1 cellular context compared by ENCODE assay signal in genomic region chr6:43953794-43954310, GRCh38.
TF ChIP-seq lines count a peak whose summit lies in the region.

No MANE protein-coding gene starts in this region.

TF ChIP-seq in HepG2, 621 proteins besides CTCF, POLR2A, EP300 and RAD21 (continued from another document and continues in another):
- TF ChIP-seq, protein P1, sequence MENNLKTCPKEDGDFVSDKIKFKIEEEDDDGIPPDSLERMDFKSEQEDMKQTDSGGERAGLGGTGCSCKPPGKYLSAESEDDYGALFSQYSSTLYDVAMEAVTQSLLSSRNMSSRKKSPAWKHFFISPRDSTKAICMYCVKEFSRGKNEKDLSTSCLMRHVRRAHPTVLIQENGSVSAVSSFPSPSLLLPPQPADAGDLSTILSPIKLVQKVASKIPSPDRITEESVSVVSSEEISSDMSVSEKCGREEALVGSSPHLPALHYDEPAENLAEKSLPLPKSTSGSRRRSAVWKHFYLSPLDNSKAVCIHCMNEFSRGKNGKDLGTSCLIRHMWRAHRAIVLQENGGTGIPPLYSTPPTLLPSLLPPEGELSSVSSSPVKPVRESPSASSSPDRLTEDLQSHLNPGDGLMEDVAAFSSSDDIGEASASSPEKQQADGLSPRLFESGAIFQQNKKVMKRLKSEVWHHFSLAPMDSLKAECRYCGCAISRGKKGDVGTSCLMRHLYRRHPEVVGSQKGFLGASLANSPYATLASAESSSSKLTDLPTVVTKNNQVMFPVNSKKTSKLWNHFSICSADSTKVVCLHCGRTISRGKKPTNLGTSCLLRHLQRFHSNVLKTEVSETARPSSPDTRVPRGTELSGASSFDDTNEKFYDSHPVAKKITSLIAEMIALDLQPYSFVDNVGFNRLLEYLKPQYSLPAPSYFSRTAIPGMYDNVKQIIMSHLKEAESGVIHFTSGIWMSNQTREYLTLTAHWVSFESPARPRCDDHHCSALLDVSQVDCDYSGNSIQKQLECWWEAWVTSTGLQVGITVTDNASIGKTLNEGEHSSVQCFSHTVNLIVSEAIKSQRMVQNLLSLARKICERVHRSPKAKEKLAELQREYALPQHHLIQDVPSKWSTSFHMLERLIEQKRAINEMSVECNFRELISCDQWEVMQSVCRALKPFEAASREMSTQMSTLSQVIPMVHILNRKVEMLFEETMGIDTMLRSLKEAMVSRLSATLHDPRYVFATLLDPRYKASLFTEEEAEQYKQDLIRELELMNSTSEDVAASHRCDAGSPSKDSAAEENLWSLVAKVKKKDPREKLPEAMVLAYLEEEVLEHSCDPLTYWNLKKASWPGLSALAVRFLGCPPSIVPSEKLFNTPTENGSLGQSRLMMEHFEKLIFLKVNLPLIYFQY (CRISPR knock-in tag; IDR thresholded peaks at IDR 0.05; ENCODE audit: borderline replicate concordance), result peak; percentile 76; the same call in 1 of the 2 replicates
- TF ChIP-seq AHR (CRISPR knock-in tag; IDR thresholded peaks at IDR 0.05) (0 out of 2 replicates have a peak, but pooled peaks have one; percentile 64), ZNF674 (CRISPR knock-in tag; IDR thresholded peaks at IDR 0.05; ENCODE audit: low read depth) (no peak), PPARG (CRISPR knock-in tag; conservative IDR thresholded peaks at IDR 0.05) (peak; percentile 57; the same call in 1 of the 2 replicates), FLYWCH1 (CRISPR knock-in tag; IDR thresholded peaks at IDR 0.05) (peak; percentile 83; the same call in 1 of the 2 replicates), CENPT (CRISPR knock-in tag; IDR thresholded peaks at IDR 0.05; ENCODE audit: low read depth) (no peak), RCOR2 (CRISPR knock-in tag; IDR thresholded peaks at IDR 0.05) (no peak), ARNTL (CRISPR knock-in tag; IDR thresholded peaks at IDR 0.05) (no peak), HMGA1 (CRISPR knock-in tag; conservative IDR thresholded peaks at IDR 0.05) (no peak), HDAC2 (CRISPR knock-in tag; IDR thresholded peaks at IDR 0.05) (peak; percentile 82), TRIM24 (CRISPR knock-in tag; IDR thresholded peaks at IDR 0.05) (no peak), MAF1 (CRISPR knock-in tag; IDR thresholded peaks at IDR 0.05; ENCODE audit: borderline replicate concordance) (no peak), ZNF407 (CRISPR knock-in tag; IDR thresholded peaks at IDR 0.05; ENCODE audit: not compliant biosample characterization) (no peak), RFXANK (CRISPR knock-in tag; IDR thresholded peaks at IDR 0.05) (no peak), FOXA3 (CRISPR knock-in tag; IDR thresholded peaks at IDR 0.05) (peak; percentile 57), PCBP2 (optimal IDR thresholded peaks at IDR 0.05; ENCODE audit: low read depth, low read length, poor library complexity, severe bottlenecking) (no peak), ZFP36 (IDR thresholded peaks at IDR 0.05; ENCODE audit: borderline replicate concordance, low read depth, low read length, partially characterized antibody) (peak; percentile 41), ZHX2 (IDR thresholded peaks at IDR 0.05; ENCODE audit: low read depth) (peak; percentile 17; the same call in 1 of the 2 replicates), ZHX2 (CRISPR knock-in tag; IDR thresholded peaks at IDR 0.05; ENCODE audit: borderline replicate concordance) (no peak), PATZ1 (CRISPR knock-in tag; IDR thresholded peaks at IDR 0.05) (peak; percentile 92), ZNF350 (CRISPR knock-in tag; IDR thresholded peaks at IDR 0.05; ENCODE audit: borderline replicate concordance, low read depth) (peak; percentile 65; the same call in 1 of the 2 replicates), ZNF367 (CRISPR knock-in tag; IDR thresholded peaks at IDR 0.05; ENCODE audit: borderline replicate concordance) (no peak)
- TF ChIP-seq, protein P2, sequence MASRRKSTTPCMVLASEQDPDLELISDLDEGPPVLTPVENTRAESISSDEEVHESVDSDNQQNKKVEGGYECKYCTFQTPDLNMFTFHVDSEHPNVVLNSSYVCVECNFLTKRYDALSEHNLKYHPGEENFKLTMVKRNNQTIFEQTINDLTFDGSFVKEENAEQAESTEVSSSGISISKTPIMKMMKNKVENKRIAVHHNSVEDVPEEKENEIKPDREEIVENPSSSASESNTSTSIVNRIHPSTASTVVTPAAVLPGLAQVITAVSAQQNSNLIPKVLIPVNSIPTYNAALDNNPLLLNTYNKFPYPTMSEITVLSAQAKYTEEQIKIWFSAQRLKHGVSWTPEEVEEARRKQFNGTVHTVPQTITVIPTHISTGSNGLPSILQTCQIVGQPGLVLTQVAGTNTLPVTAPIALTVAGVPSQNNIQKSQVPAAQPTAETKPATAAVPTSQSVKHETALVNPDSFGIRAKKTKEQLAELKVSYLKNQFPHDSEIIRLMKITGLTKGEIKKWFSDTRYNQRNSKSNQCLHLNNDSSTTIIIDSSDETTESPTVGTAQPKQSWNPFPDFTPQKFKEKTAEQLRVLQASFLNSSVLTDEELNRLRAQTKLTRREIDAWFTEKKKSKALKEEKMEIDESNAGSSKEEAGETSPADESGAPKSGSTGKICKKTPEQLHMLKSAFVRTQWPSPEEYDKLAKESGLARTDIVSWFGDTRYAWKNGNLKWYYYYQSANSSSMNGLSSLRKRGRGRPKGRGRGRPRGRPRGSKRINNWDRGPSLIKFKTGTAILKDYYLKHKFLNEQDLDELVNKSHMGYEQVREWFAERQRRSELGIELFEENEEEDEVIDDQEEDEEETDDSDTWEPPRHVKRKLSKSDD (CRISPR knock-in tag; IDR thresholded peaks at IDR 0.05; ENCODE audit: low read depth), result no peak
- TF ChIP-seq, protein P3, sequence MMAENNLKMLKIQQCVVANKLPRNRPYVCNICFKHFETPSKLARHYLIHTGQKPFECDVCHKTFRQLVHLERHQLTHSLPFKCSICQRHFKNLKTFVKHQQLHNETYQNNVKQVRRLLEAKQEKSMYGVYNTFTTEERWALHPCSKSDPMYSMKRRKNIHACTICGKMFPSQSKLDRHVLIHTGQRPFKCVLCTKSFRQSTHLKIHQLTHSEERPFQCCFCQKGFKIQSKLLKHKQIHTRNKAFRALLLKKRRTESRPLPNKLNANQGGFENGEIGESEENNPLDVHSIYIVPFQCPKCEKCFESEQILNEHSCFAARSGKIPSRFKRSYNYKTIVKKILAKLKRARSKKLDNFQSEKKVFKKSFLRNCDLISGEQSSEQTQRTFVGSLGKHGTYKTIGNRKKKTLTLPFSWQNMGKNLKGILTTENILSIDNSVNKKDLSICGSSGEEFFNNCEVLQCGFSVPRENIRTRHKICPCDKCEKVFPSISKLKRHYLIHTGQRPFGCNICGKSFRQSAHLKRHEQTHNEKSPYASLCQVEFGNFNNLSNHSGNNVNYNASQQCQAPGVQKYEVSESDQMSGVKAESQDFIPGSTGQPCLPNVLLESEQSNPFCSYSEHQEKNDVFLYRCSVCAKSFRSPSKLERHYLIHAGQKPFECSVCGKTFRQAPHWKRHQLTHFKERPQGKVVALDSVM (CRISPR knock-in tag; IDR thresholded peaks at IDR 0.05), result no peak
